Comparison of ENCODE assay signal across 8 cellular contexts in the genomic region with DNA sequence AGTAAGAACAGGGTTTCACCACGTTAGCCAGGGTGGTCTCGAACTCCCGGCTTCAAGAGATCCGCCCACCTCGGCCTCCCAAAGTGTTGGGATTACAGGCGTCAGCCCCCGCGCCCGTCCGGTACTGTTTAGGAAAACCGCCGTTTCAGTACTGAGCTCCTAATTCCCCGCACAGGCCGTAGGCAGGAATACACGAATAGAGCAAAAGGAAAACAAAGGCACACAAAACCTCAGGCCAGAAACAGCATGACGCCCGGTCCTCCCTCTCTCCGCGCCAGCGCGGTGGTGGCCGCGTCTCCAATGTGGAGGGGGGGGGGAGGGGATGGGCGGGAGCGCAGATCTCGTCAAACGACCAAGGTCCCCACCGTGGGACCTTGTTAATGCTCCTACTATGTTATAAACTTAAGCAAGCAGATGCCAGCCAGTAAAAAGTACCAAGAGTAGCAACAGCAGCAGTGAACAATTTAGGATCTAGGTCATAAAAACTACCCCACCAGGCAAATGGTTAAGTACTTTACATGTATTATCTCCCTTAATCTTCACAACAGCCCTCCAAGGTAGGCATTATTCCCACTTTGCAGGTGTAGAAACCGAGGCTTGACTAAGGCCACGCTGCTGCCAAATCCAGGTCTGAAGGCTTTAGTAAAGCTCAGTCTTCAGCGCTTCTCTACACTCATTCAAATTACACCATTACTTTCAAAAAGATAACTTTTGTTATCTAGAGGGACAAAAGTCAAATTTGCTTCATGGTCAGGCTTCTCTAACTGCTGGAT. TPM values are rescaled to one million over a fixed set of nuclear protein-coding genes. Genes with fewer than 3 reads are reported as not detected.
DNase-seq lines count a peak whose midpoint lies in the region; ATAC-seq and TF ChIP-seq lines count a peak whose summit lies in the region.

No MANE protein-coding gene starts in this region.

- H3K9ac ChIP-seq in H9 (ENCODE audit: extremely low read depth, insufficient read length, low read length) (peak overlapping the region; percentile 98), subcutaneous abdominal adipose tissue (ENCODE audit: low read length in 5 of 5) (peak overlapping the region; percentile 66 to 96 (median 81))

- H3K9me3 Mint-ChIP-seq in H9 = no peaks in the 10 kb centered on the region

- intact Hi-C loops in mucosa of descending colon (cut with DNase I, micrococcal nuclease) = no loop called here

- H2AFZ ChIP-seq in H9 (ENCODE audit: low read length) = no peak overlapping the region

- TF ChIP-seq CTCF in H9 (conservative IDR thresholded peaks at IDR 0.05) (no peak), epithelial cell of proximal tubule (conservative IDR thresholded peaks at IDR 0.05; ENCODE audit: low read depth, low read length) (no peak), mucosa of descending colon (IDR thresholded peaks at IDR 0.05) (no peak)

- no peak overlapping the region for H4K91ac ChIP-seq in H9 (ENCODE audit: insufficient read length, low read depth, low read length)

- peak overlapping the region; percentile 24; the same call in 1 of the 2 replicates for H3K4ac ChIP-seq in H9 (ENCODE audit: low read depth, low read length)

- H2BK15ac ChIP-seq in H9 (ENCODE audit: low read depth, low read length) = no peak overlapping the region

- peak overlapping the region; percentile 98 for H3K4me2 ChIP-seq in H9 (ENCODE audit: insufficient read depth, insufficient read length, low read length)

- H2BK12ac ChIP-seq in H9 (ENCODE audit: insufficient read length, low read depth, low read length) = no peak overlapping the region

- peak overlapping the region; percentile 2 for H4K5ac ChIP-seq in H9 (ENCODE audit: insufficient read length, low read depth, low read length)

- H3K36me3 ChIP-seq in mucosa of descending colon (ENCODE audit: low read depth) (no peaks in the 10 kb centered on the region), subcutaneous abdominal adipose tissue (ENCODE audit: control insufficient read depth in 5 of 5, insufficient read depth in 5 of 5, low read length in 5 of 5) (peaks cover 0 to 1% (median 0%) of the 10 kb centered on the region in 5 donors)

- H3K27ac ChIP-seq in H9 (ENCODE audit: insufficient read length, low read depth, low read length) (peak overlapping the region; percentile 92), subcutaneous abdominal adipose tissue (ENCODE audit: low read depth, low read length) (peak overlapping the region; percentile 98)

- peak overlapping the region; percentile 83 to 98 for H3K4me3 Mint-ChIP-seq in H9

- no peak overlapping the region for H2BK20ac ChIP-seq in H9 (ENCODE audit: low read depth, low read length, poor library complexity, severe bottlenecking)

- no peaks in the 10 kb centered on the region for H3K9me3 ChIP-seq in H9 (ENCODE audit: control insufficient read depth, low read depth, low read length)
- H3K9me3 ChIP-seq in mucosa of descending colon = no peaks in the 10 kb centered on the region
- no peaks in the 10 kb centered on the region for H3K9me3 ChIP-seq in subcutaneous abdominal adipose tissue (ENCODE audit: control insufficient read depth in 5 of 5, low read length in 5 of 5)

- H2AK5ac ChIP-seq in H9 (ENCODE audit: insufficient read length, low read length) = no peak overlapping the region

- H3K27me3 Mint-ChIP-seq in H9 (ENCODE audit: low read depth) = no peaks in the 10 kb centered on the region; the same call in 1 of the 2 replicates

- peak overlapping the region; percentile 95 to 99 (median 98) for H3K27ac Mint-ChIP-seq in H9

- H3K79me2 ChIP-seq in H9 (ENCODE audit: insufficient read depth, low read length) = peaks cover 31% of the 10 kb centered on the region; the same call in 1 of the 2 replicates

- H3K4me1 ChIP-seq in H9 (ENCODE audit: insufficient read depth, low read length) (peaks cover 7% of the 10 kb centered on the region; the same call in 1 of the 2 replicates), mucosa of descending colon (ENCODE audit: low read depth) (peaks cover 25% of the 10 kb centered on the region), subcutaneous abdominal adipose tissue (ENCODE audit: control insufficient read depth in 5 of 5, insufficient read depth in 5 of 5, low read length in 5 of 5) (peaks cover 6 to 45% (median 20%) of the 10 kb centered on the region in 5 donors)

- H3K18ac ChIP-seq in H9 (ENCODE audit: insufficient read length, low read depth, low read length) = peak overlapping the region; percentile 61

- H3K23ac ChIP-seq in H9 (ENCODE audit: insufficient read length, low read depth, low read length) = no peak overlapping the region

- peak overlapping the region; percentile 64 for H2BK120ac ChIP-seq in H9 (ENCODE audit: low read depth, low read length, poor library complexity, severe bottlenecking)

- H3K36me3 Mint-ChIP-seq in H9 (ENCODE audit: insufficient read depth in 1 of 3, low read depth in 3 of 3) = peaks cover 12 to 16% (median 14%) of the 10 kb centered on the region in 3 experiments; a peak in 6 of 7 replicates

- H4K20me1 ChIP-seq in H9 (ENCODE audit: control insufficient read depth, insufficient read depth, insufficient read length) = peaks cover 2% of the 10 kb centered on the region

- H3K4me3 ChIP-seq in epithelial cell of proximal tubule (ENCODE audit: low read depth, low read length) (peak overlapping the region; percentile 66), mucosa of descending colon (peak overlapping the region; percentile 83), subcutaneous abdominal adipose tissue (ENCODE audit: low read depth in 1 of 5, low read length in 5 of 5) (peak overlapping the region; percentile 81 to 98 (median 96))

- H3K14ac ChIP-seq in H9 (ENCODE audit: insufficient read depth, low read length) = peak overlapping the region; percentile 96; the same call in 1 of the 2 replicates

- H3T11ph ChIP-seq in H9 (ENCODE audit: low read length) = no peak overlapping the region

- ATAC-seq in mucosa of descending colon (peak; percentile 48), GM21381 (IDR thresholded peaks at IDR 0.05; ENCODE audit: unreplicated experiment) (no peak)

- no peak overlapping the region for H2BK5ac ChIP-seq in H9 (ENCODE audit: insufficient read length, low read length)

- no peak overlapping the region for H4K8ac ChIP-seq in H9 (replicated peaks; ENCODE audit: insufficient read length, low read depth, low read length)

- peaks cover 6% of the 10 kb centered on the region for H3K79me1 ChIP-seq in H9 (ENCODE audit: insufficient read depth, low read depth, low read length, poor library complexity, severe bottlenecking)

- no peak overlapping the region for H3K56ac ChIP-seq in H9 (ENCODE audit: insufficient read length, low read depth, low read length)

- peaks cover 61 to 65% of the 10 kb centered on the region in 2 experiments for H3K4me1 Mint-ChIP-seq in H9

- DNase-seq in AG20443 (ENCODE audit: low spot score) (peak; percentile 66), H9 (peak; percentile 79), NCI-H69 (lab: John Stamatoyannopoulos, UW) (peak; percentile 90), activated T-cell treated with anti-CD3 and anti-CD28 coated beads for 4 hours (peak; percentile 14), epithelial cell of proximal tubule (ENCODE audit: low read depth) (no peak), mucosa of descending colon (peak; percentile 51 to 71 (median 68))

- WGBS in H9 (ENCODE audit: extremely low coverage, insufficient read length, low lambda C conversion rate) = no CpG with 5 or more reads among the region's 31 CpGs

- H3K23me2 ChIP-seq in H9 (ENCODE audit: insufficient read length, low read depth, low read length, poor library complexity, severe bottlenecking) = peaks cover 12% of the 10 kb centered on the region

- H3K27me3 ChIP-seq in H9 (ENCODE audit: insufficient read depth, low read length) (no peaks in the 10 kb centered on the region), subcutaneous abdominal adipose tissue (ENCODE audit: control insufficient read depth in 5 of 5, insufficient read depth in 4 of 5, low read length in 5 of 5) (no peaks in the 10 kb centered on the region)

RNA-seq across cellular contexts. Expression of gene ADAR, which starts 0.7 kb away (rescaled TPM):
- 228 and 236 TPM in 2 replicates for total RNA-seq in H9 (2021)
- 63.4 and 82.3 TPM in 2 replicates for total RNA-seq in epithelial cell of proximal tubule
- 100 to 1,000 TPM; 127 to 149 (median 137) TPM for total RNA-seq in mucosa of descending colon

RNA-seq across cellular contexts. Expression of gene CHRNB2, which starts 41.1 kb away (rescaled TPM):
- 1.8 and 1.9 TPM in 2 replicates for total RNA-seq in H9 (2021)
- total RNA-seq in epithelial cell of proximal tubule = 0.07 TPM in 1 of 2 replicates, not detected in the other
- under 1 TPM; 0.17 to 0.92 (median 0.24) TPM for total RNA-seq in mucosa of descending colon

RNA-seq across cellular contexts. Expression of gene UBE2Q1, which starts 50.2 kb away (rescaled TPM):
- total RNA-seq in H9 (2021) (105 and 108 TPM in 2 replicates), epithelial cell of proximal tubule (21.8 and 26.3 TPM in 2 replicates), mucosa of descending colon (10 to 100 TPM; 52.8 to 81.7 (median 81.0) TPM)
